In the genomic region with DNA sequence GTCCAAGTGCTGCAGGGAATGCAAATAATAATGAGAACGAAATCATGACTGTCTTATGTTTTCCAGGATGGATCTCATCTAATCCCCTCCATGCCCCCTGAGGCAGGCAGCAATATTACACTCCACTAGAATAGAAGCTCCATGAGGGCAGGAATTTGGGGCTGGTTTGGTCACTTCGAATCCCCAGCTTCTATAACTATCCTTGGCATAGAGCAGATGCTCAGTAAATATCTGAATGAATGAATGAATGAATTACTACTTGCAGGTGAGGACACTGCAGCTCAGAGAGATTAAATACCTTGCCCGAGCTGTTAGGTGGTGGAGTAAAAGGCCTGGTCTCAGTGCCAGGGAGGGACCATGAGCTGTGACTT, we compare ENCODE assay signal across 21 cellular contexts. TPM values are rescaled to one million over a fixed set of nuclear protein-coding genes. Genes with fewer than 3 reads are reported as not detected.
DNase-seq lines count a peak whose midpoint lies in the region; ATAC-seq and TF ChIP-seq lines count a peak whose summit lies in the region.
"Had no signal": no experiment of that assay in that cellular context is flagged by ENCODE, and none has a peak within 500 bp of the region (broad histone marks: within the 10 kb centered on the region; RNA-seq: fewer than 3 reads in every experiment).

No MANE protein-coding gene starts in this region.

- no peaks in the 10 kb centered on the region for H3K36me3 ChIP-seq in IMR-90 (ENCODE audit: control insufficient read depth, insufficient read depth, low read length)
- H3K36me3 ChIP-seq in prostate gland = no peaks in the 10 kb centered on the region
- no peaks in the 10 kb centered on the region for H3K36me3 ChIP-seq in ovary
- H3K36me3 ChIP-seq: brain microvascular endothelial cell had no signal

- H3K27me3 Mint-ChIP-seq in activated naive CD4-positive, alpha-beta T cell treated with anti-CD3 and anti-CD28 coated beads, Interleukin-2, amount 10 ng/mL, durations not matched to agents 7 days and 5 days = no peaks in the 10 kb centered on the region
- peaks cover 6% of the 10 kb centered on the region for H3K27me3 Mint-ChIP-seq in brain
- H3K27me3 Mint-ChIP-seq in stimulated activated naive CD8-positive, alpha-beta T cell treated with anti-CD3 and anti-CD28 coated beads, Interleukin-15, amount 100 ng/mL, for 72 hours = no peaks in the 10 kb centered on the region
- H3K27me3 Mint-ChIP-seq: dendritic cell treated with granulocyte-macrophage colony-stimulating factor and Interleukin-4, amounts not matched to agents 40 ng/mL and 50 ng/mL, for 4 days; progenitor cell of endocrine pancreas had no signal

- no peak overlapping the region for H2AK5ac ChIP-seq in IMR-90 (ENCODE audit: low read depth, low read length)

- intact Hi-C loops in IMR-90 (cut with micrococcal nuclease) = no loop called here
- intact Hi-C loops in prostate gland (cut with DNase I) = no loop called here
- intact Hi-C loops in ovary (cut with DNase I) = no loop called here

- TF ChIP-seq POLR2A in IMR-90 (IDR thresholded peaks at IDR 0.05; ENCODE audit: low read depth, low read length) (no peak), prostate gland (IDR thresholded peaks at IDR 0.05) (no peak), ovary (IDR thresholded peaks at IDR 0.05) (no peak)

- CTCF ChIA-PET in activated naive CD4-positive, alpha-beta T cell treated with anti-CD3 and anti-CD28 coated beads, Interleukin-2, amount 10 ng/mL, durations not matched to agents 7 days and 5 days (lab: Charles Lee) = interaction anchor here (1.0 to 1.9 kb wide), 4 partner anchors 11 to 24 kb away, joined by 3 to 12 read pairs (median 7); partner anchors contain the start of gene PXYLP1
- CTCF ChIA-PET in IMR-90 (lab: Yijun Ruan, JAX) = interaction anchor here (0.6 kb wide), 1 partner anchor 967 kb away, joined by 3 read pairs; no protein-coding TSS in a partner anchor

- H2BK20ac ChIP-seq in IMR-90 (ENCODE audit: low read depth, low read length) = no peak overlapping the region

- H2BK120ac ChIP-seq in IMR-90 (ENCODE audit: low read depth, low read length) = no peak overlapping the region

- BruUV-seq in IMR-90 (replicated peaks; lab: Mats Ljungman, UMichigan) = no TSS peak

- H3K4me2 ChIP-seq in IMR-90 (ENCODE audit: low read depth, low read length) = no peak overlapping the region

- dilution Hi-C loops in IMR-90 (cut with HindIII; ENCODE audit: low sequenced_read_pairs, unreplicated experiment) = no loop called here

- H4K20me1 ChIP-seq in IMR-90 (ENCODE audit: insufficient read depth, low read length) = 0 out of 2 replicates have a peak, but pooled peaks cover 4% of the 10 kb centered on the region

- ATAC-seq in IMR-90 (ENCODE audit: low read depth) = no peak
- no peak for ATAC-seq in stimulated activated naive CD8-positive, alpha-beta T cell treated with anti-CD3 and anti-CD28 coated beads, Interleukin-15, amount 100 ng/mL, for 72 hours
- ATAC-seq: HCT116, PC-3 had no signal

- TF ChIP-seq CTCF in IMR-90 (conservative IDR thresholded peaks at IDR 0.05; ENCODE audit: low read depth, low read length) (no peak), brain (conservative IDR thresholded peaks at IDR 0.05) (no peak), prostate gland (IDR thresholded peaks at IDR 0.05) (no peak), ovary (IDR thresholded peaks at IDR 0.05) (no peak)

- H3K27ac ChIP-seq in IMR-90 (ENCODE audit: insufficient read depth, low read length) (no peak overlapping the region), prostate gland (no peak overlapping the region), ovary (no peak overlapping the region)
- H3K27ac ChIP-seq: brain microvascular endothelial cell, spleen had no signal

- no peak overlapping the region for H3K4me3 Mint-ChIP-seq in activated naive CD4-positive, alpha-beta T cell treated with anti-CD3 and anti-CD28 coated beads, Interleukin-2, amount 10 ng/mL, durations not matched to agents 7 days and 5 days
- no peak overlapping the region for H3K4me3 Mint-ChIP-seq in brain
- peak overlapping the region; percentile 81 to 82 for H3K4me3 Mint-ChIP-seq in stimulated activated naive CD8-positive, alpha-beta T cell treated with anti-CD3 and anti-CD28 coated beads, Interleukin-15, amount 100 ng/mL, for 72 hours
- H3K4me3 Mint-ChIP-seq: CD14-positive monocyte; dendritic cell treated with granulocyte-macrophage colony-stimulating factor and Interleukin-4, amounts not matched to agents 40 ng/mL and 50 ng/mL, for 4 days; natural killer cell; WTC11 had no signal

- H2BK15ac ChIP-seq in IMR-90 (ENCODE audit: low read depth, low read length) = no peak overlapping the region

- peaks cover 20% of the 10 kb centered on the region for H3K36me3 Mint-ChIP-seq in activated naive CD4-positive, alpha-beta T cell treated with anti-CD3 and anti-CD28 coated beads, Interleukin-2, amount 10 ng/mL, durations not matched to agents 7 days and 5 days
- H3K36me3 Mint-ChIP-seq in brain = peaks cover 33% of the 10 kb centered on the region
- H3K36me3 Mint-ChIP-seq: natural killer cell had no signal

- in situ Hi-C loops in IMR-90 (cut with MboI; ENCODE audit: low sequenced_read_pairs) = no loop called here

- peak overlapping the region; percentile 42 for H3K27ac Mint-ChIP-seq in activated naive CD4-positive, alpha-beta T cell treated with anti-CD3 and anti-CD28 coated beads, Interleukin-2, amount 10 ng/mL, durations not matched to agents 7 days and 5 days
- peak overlapping the region in 4 of 5 experiments; percentile 60 to 95 (median 89) for H3K27ac Mint-ChIP-seq in brain
- peak overlapping the region in 1 of 2 donors; percentile 49 for H3K27ac Mint-ChIP-seq in stimulated activated naive CD8-positive, alpha-beta T cell treated with anti-CD3 and anti-CD28 coated beads, Interleukin-15, amount 100 ng/mL, for 72 hours
- H3K27ac Mint-ChIP-seq: CD14-positive monocyte; dendritic cell treated with granulocyte-macrophage colony-stimulating factor and Interleukin-4, amounts not matched to agents 40 ng/mL and 50 ng/mL, for 4 days; natural killer cell; WTC11 had no signal

- no peak overlapping the region for H3K4ac ChIP-seq in IMR-90 (ENCODE audit: low read depth, low read length)

- H3K56ac ChIP-seq in IMR-90 (ENCODE audit: extremely low read depth, insufficient read depth, low read length) = no peak overlapping the region

- peaks cover 24% of the 10 kb centered on the region for H3K9me1 ChIP-seq in IMR-90 (ENCODE audit: insufficient read depth, low read length)

- no peaks in the 10 kb centered on the region for H3K9me3 Mint-ChIP-seq in activated naive CD4-positive, alpha-beta T cell treated with anti-CD3 and anti-CD28 coated beads, Interleukin-2, amount 10 ng/mL, durations not matched to agents 7 days and 5 days
- peaks cover 0 to 2% (median 0%) of the 10 kb centered on the region in 5 experiments for H3K9me3 Mint-ChIP-seq in brain
- no peaks in the 10 kb centered on the region for H3K9me3 Mint-ChIP-seq in stimulated activated naive CD8-positive, alpha-beta T cell treated with anti-CD3 and anti-CD28 coated beads, Interleukin-15, amount 100 ng/mL, for 72 hours
- H3K9me3 Mint-ChIP-seq: CD14-positive monocyte; dendritic cell treated with granulocyte-macrophage colony-stimulating factor and Interleukin-4, amounts not matched to agents 40 ng/mL and 50 ng/mL, for 4 days; natural killer cell had no signal

- no CpG with 5 or more reads among the region's 3 CpGs for whole genome bisulfite sequencing in IMR-90 (ENCODE audit: extremely low coverage in 2 of 2, insufficient read length in 1 of 2), 2 experiments
- 96% methylated on average over 3 of the region's 3 CpGs for WGBS in prostate gland
- WGBS in ovary, 3 donors = 94 to 99% (median 98%) methylated on average over 3 of the region's 3 CpGs

- DNase-seq in activated naive CD4-positive, alpha-beta T cell treated with anti-CD3 and anti-CD28 coated beads, Interleukin-2, amount 10 ng/mL, durations not matched to agents 7 days and 5 days = no peak
- no peak for DNase-seq in activated naive CD4-positive, alpha-beta T cell treated with anti-CD3 and anti-CD28 coated beads, Interleukin-2, amount 50 U/mL, for 16 hours
- DNase-seq in IMR-90 (no peak), prostate gland (ENCODE audit: low spot score) (no peak), ovary (no peak)
- no peak for DNase-seq in stimulated activated naive CD8-positive, alpha-beta T cell treated with anti-CD3 and anti-CD28 coated beads, Interleukin-15, amount 100 ng/mL, for 72 hours
- no peak for DNase-seq in NK-92 treated with Interleukin-12 subunit alpha and Interleukin-12 subunit beta, amount 100 ng/mL, for 24 hours (lab: John Stamatoyannopoulos, UW)
- DNase-seq: hippocampal formation, kidney, MM.1S, natural killer cell, NCI-H146, PC-3, spleen had no signal

- peak overlapping the region; percentile 57 for H2AFZ ChIP-seq in IMR-90 (replicated peaks; ENCODE audit: low read length, poor library complexity)

- TF ChIP-seq EP300 in ovary (IDR thresholded peaks at IDR 0.05) = no peak

- no peak overlapping the region for H3K23ac ChIP-seq in IMR-90 (ENCODE audit: low read depth, low read length)

- H3K27me3 ChIP-seq in IMR-90 (ENCODE audit: control insufficient read depth, insufficient read depth, low read length) = no peaks in the 10 kb centered on the region
- H3K27me3 ChIP-seq in prostate gland (replicated peaks; ENCODE audit: insufficient read depth) = no peaks in the 10 kb centered on the region
- H3K27me3 ChIP-seq in ovary = no peaks in the 10 kb centered on the region
- H3K27me3 ChIP-seq: brain microvascular endothelial cell, spleen had no signal

- H3K9ac ChIP-seq in IMR-90 (ENCODE audit: low read depth, low read length) = no peak overlapping the region

- TF ChIP-seq RAD21 in IMR-90 (IDR thresholded peaks at IDR 0.05; ENCODE audit: low read length) = no peak

- no peak overlapping the region for H3K18ac ChIP-seq in IMR-90 (ENCODE audit: low read depth, low read length)

- no peak overlapping the region for H4K5ac ChIP-seq in IMR-90 (ENCODE audit: low read depth, low read length)

- peaks cover 0 to 16% of the 10 kb centered on the region in 2 experiments; a peak in 2 of 4 replicates for H3K79me1 ChIP-seq in IMR-90 (ENCODE audit: low read depth in 1 of 2, low read length in 2 of 2)

- H3K4me3 ChIP-seq in IMR-90 (ENCODE audit: insufficient read depth, low read depth, low read length) (no peak overlapping the region), prostate gland (no peak overlapping the region), ovary (no peak overlapping the region)
- H3K4me3 ChIP-seq: spleen had no signal

- peaks cover 17% of the 10 kb centered on the region for H3K4me1 ChIP-seq in IMR-90 (ENCODE audit: control insufficient read depth, insufficient read depth, low read length)
- no peaks in the 10 kb centered on the region for H3K4me1 ChIP-seq in prostate gland (replicated peaks)
- peaks cover 2% of the 10 kb centered on the region for H3K4me1 ChIP-seq in ovary (ENCODE audit: insufficient read depth)

- no peak overlapping the region for H3K14ac ChIP-seq in IMR-90 (replicated peaks; ENCODE audit: low read depth, low read length)

- no peak overlapping the region for H4K91ac ChIP-seq in IMR-90 (ENCODE audit: insufficient read depth, low read depth, low read length)

- POLR2A ChIA-PET in IMR-90 (lab: Charles Lee; ENCODE audit: unreplicated experiment) = no interaction called here

- H4K8ac ChIP-seq in IMR-90 (ENCODE audit: low read depth in 2 of 2, low read length in 2 of 2) = no peak overlapping the region

- H3K4me1 Mint-ChIP-seq in activated naive CD4-positive, alpha-beta T cell treated with anti-CD3 and anti-CD28 coated beads, Interleukin-2, amount 10 ng/mL, durations not matched to agents 7 days and 5 days = peaks cover 40% of the 10 kb centered on the region
- H3K4me1 Mint-ChIP-seq in brain = peaks cover 80% of the 10 kb centered on the region
- H3K4me1 Mint-ChIP-seq in stimulated activated naive CD8-positive, alpha-beta T cell treated with anti-CD3 and anti-CD28 coated beads, Interleukin-15, amount 100 ng/mL, for 72 hours = peaks cover 58% of the 10 kb centered on the region

- no peak overlapping the region for H2BK5ac ChIP-seq in IMR-90 (ENCODE audit: low read depth, low read length, poor library complexity, severe bottlenecking)

- H3K9me3 ChIP-seq in IMR-90 (ENCODE audit: control insufficient read depth, insufficient read depth, low read length) = no peaks in the 10 kb centered on the region
- no peaks in the 10 kb centered on the region for H3K9me3 ChIP-seq in prostate gland
- no peaks in the 10 kb centered on the region for H3K9me3 ChIP-seq in ovary
- H3K9me3 ChIP-seq: spleen had no signal

- no peak overlapping the region for H2AK9ac ChIP-seq in IMR-90 (replicated peaks; ENCODE audit: low read depth, low read length, poor library complexity)

RNA-seq across cellular contexts. Expression of gene PXYLP1, which starts 11.1 kb away (rescaled TPM):
- 13.3 and 15.6 TPM in 2 replicates for total RNA-seq in IMR-90 (2012; rRNA removed)
- 11.2 and 11.7 TPM in 2 replicates for polyA plus RNA-seq in IMR-90 (2012; rRNA removed)
- 5.3 and 6.3 TPM in 2 replicates for polyA plus RNA-seq in IMR-90 (2012; cell fraction: cytosol; rRNA removed)
- 10.0 and 20.5 TPM in 2 replicates for polyA plus RNA-seq in IMR-90 (2012; cell fraction: nucleus; rRNA removed; ENCODE audit: low replicate concordance)
- 21.3 TPM for polyA plus RNA-seq in brain (ENCODE audit: insufficient read depth, low read depth, low replicate concordance)
- total RNA-seq in prostate gland = 10 to 100 TPM; 12.0 to 15.3 TPM
- 10 to 100 TPM; 10.3 to 23.0 (median 15.7) TPM for total RNA-seq in ovary
- polyA plus RNA-seq in ovary = 10 to 100 TPM in 1 of 2 donors, 1 to 10 TPM in 1; 6.5 to 17.5 TPM

Comparison
In these comparisons a context has a peak if more than half of its experiments do, and no peak if none do; other contexts are left out.
1. H3K4me3 Mint-ChIP-seq: peak in stimulated activated naive CD8-positive, alpha-beta T cell treated with anti-CD3 and anti-CD28 coated beads, Interleukin-15, amount 100 ng/mL, for 72 hours (2 of 2); none in activated naive CD4-positive, alpha-beta T cell treated with anti-CD3 and anti-CD28 coated beads, Interleukin-2, amount 10 ng/mL, durations not matched to agents 7 days and 5 days (single experiment) and brain (0 of 5).